ENCODE assay signal across 1 cellular context in genomic region chr10:14959221-14960057, GRCh38.
TF ChIP-seq lines count a peak whose summit lies in the region.

Gene MEIG1 (plus strand): TSS chr10:14959388. CDS start chr10:14966469, 7,081 bp downstream.

TF ChIP-seq in HepG2, 621 proteins besides CTCF, POLR2A, EP300 and RAD21 (continued from another document and continues in another):
- TF ChIP-seq ZNF33A (CRISPR knock-in tag; IDR thresholded peaks at IDR 0.05; ENCODE audit: borderline replicate concordance) (no peak), BRF2 (CRISPR knock-in tag; IDR thresholded peaks at IDR 0.05) (peak; percentile 64; the same call in 1 of the 2 replicates), ATF2 (CRISPR knock-in tag; IDR thresholded peaks at IDR 0.05) (peak; percentile 25; the same call in 1 of the 2 replicates), CCDC6 (CRISPR knock-in tag; IDR thresholded peaks at IDR 0.05) (no peak; the same call in 1 of the 2 replicates), THAP7 (CRISPR knock-in tag; IDR thresholded peaks at IDR 0.05) (peak; percentile 83), YEATS4 (CRISPR knock-in tag; IDR thresholded peaks at IDR 0.05; ENCODE audit: borderline replicate concordance) (peak; percentile 81; the same call in 1 of the 2 replicates), ATF1 (CRISPR knock-in tag; IDR thresholded peaks at IDR 0.05) (peak; percentile 52), POLR2AphosphoS5 (IDR thresholded peaks at IDR 0.05; ENCODE audit: low read depth, low read length) (peak; percentile 60), SOX6 (IDR thresholded peaks at IDR 0.05) (no peak), SOX6 (CRISPR knock-in tag; IDR thresholded peaks at IDR 0.05) (0 out of 2 replicates have a peak, but pooled peaks have one; percentile 17), SALL1 (CRISPR knock-in tag; IDR thresholded peaks at IDR 0.05) (peak; percentile 61), PAXIP1 (CRISPR knock-in tag; conservative IDR thresholded peaks at IDR 0.05) (peak; percentile 14; the same call in 1 of the 2 replicates), PHF5A (CRISPR knock-in tag; IDR thresholded peaks at IDR 0.05; ENCODE audit: low read depth, unreplicated experiment) (no peak), SP4 (CRISPR knock-in tag; IDR thresholded peaks at IDR 0.05) (peak; percentile 82), ZNF740 (CRISPR knock-in tag; IDR thresholded peaks at IDR 0.05) (0 out of 2 replicates have a peak, but pooled peaks have one; percentile 22), HMGXB4 (CRISPR knock-in tag; IDR thresholded peaks at IDR 0.05; ENCODE audit: borderline replicate concordance in 1 of 2, low read depth in 1 of 2) (peak; percentile 28 to 65; a peak in 3 of 4 replicates), BORCS8-MEF2B (CRISPR knock-in tag; IDR thresholded peaks at IDR 0.05) (peak; percentile 48; the same call in 1 of the 2 replicates), ARID4A (CRISPR knock-in tag; IDR thresholded peaks at IDR 0.05; ENCODE audit: borderline replicate concordance) (peak; percentile 84; the same call in 1 of the 2 replicates), ZFP90 (CRISPR knock-in tag; IDR thresholded peaks at IDR 0.05; ENCODE audit: borderline replicate concordance) (0 out of 2 replicates have a peak, but pooled peaks have one; percentile 32), GLI4 (CRISPR knock-in tag; IDR thresholded peaks at IDR 0.05; ENCODE audit: borderline replicate concordance) (0 out of 2 replicates have a peak, but pooled peaks have one; percentile 25), TIGD3 (CRISPR knock-in tag; IDR thresholded peaks at IDR 0.05; ENCODE audit: borderline replicate concordance) (no peak), ZNF350 (CRISPR knock-in tag; IDR thresholded peaks at IDR 0.05; ENCODE audit: borderline replicate concordance, low read depth) (peak; percentile 56), KLF11 (CRISPR knock-in tag; IDR thresholded peaks at IDR 0.05) (peak; percentile 58; the same call in 1 of the 2 replicates), MYC (CRISPR knock-in tag; IDR thresholded peaks at IDR 0.05; ENCODE audit: borderline replicate concordance) (peak; percentile 38; the same call in 1 of the 2 replicates), KIAA2018 (CRISPR knock-in tag; IDR thresholded peaks at IDR 0.05; ENCODE audit: borderline replicate concordance) (no peak), ZNF639 (CRISPR knock-in tag; conservative IDR thresholded peaks at IDR 0.05) (peak; percentile 35; the same call in 1 of the 2 replicates)
